In the genomic region with DNA sequence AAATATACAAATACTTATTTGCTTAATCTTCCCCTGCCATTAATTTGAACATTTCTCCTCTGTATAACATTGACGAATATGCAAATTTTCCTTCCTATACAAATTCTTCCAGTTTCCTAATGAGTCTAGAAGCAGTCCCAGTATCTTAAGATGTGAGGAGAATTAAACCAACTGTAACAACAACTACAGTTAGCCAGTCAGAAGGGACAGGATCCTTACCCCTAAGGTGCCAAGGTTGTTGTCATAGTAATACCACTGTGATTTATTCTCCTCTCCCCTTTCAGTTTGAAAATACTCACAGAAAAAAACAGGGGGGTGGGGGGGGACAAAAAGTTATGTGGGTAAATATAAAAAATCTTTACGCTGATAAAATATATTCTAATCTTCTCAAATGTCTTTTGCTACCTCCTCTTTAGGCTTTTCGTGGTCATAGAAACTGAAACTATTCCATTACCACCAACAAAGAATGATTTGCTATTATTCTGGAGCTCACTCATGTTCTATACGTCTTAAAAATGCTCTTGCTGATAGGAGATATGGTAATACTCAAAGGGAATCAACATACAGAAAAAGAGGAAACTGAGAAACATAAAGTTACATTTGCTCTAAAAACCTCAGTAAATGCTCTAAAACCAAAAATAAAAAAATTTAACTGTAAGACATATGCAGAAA, we compare ENCODE assay signal across 1 cellular context.
TF ChIP-seq lines count a peak whose summit lies in the region.

No MANE protein-coding gene starts in this region.

TF ChIP-seq in K562, 482 proteins besides CTCF, POLR2A, EP300 and RAD21:
- TF ChIP-seq SMAD3 (CRISPR knock-in tag; conservative IDR thresholded peaks at IDR 0.05): no peak
- peak; percentile 35; the same call in 1 of the 2 replicates for TF ChIP-seq PKNOX1 (IDR thresholded peaks at IDR 0.05)
